ENCODE assay signal across 22 cellular contexts in the genomic region with DNA sequence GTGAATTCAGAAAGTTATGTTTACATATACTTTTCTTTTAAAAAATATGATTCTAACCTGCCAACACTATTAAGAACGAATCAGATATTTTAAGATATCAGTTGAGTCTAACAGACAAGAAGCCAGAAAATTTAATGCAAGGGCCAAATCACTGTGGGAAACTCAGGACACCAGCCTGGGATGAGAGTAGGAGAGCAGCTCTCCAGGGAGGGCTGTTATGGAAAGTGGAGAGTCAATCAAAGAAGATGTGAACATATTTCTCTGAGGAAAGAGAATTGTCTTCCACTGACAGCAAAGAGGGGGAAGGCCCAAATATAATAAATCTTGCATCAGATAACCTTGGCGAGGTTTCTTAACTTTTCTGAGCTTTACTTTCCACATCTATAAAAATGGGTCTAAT.
DNase-seq lines count a peak whose midpoint lies in the region; ATAC-seq, FAIRE-seq and TF ChIP-seq lines count a peak whose summit lies in the region.
"Had no signal": no experiment of that assay in that cellular context is flagged by ENCODE, and none has a peak within 500 bp of the region (broad histone marks: within the 10 kb centered on the region; RNA-seq: fewer than 3 reads in every experiment).

No MANE protein-coding gene starts in this region.

- WGBS in right cardiac atrium = 51% methylated on average over 2 of the region's 2 CpGs

- no peaks in the 10 kb centered on the region for H3K36me3 ChIP-seq in left ventricle myocardium inferior
- H3K36me3 ChIP-seq: BE2C had no signal

- DNase-seq in activated T-cell treated with anti-CD3 and anti-CD28 coated beads, Interleukin-2, amount 50 U/mL, for 72 hours = no peak
- DNase-seq in activated T-cell treated with anti-CD3 and anti-CD28 coated beads, Interleukin-2, amount 50 U/mL, for 48 hours = no peak
- DNase-seq in left ventricle myocardium inferior (no peak), right cardiac atrium (no peak), naive B cell (no peak), MV-4-11 (lab: John Stamatoyannopoulos, UW) (no peak), frontal cortex (ENCODE audit: low spot score in 2 of 2) (no peak)
- no peak for DNase-seq in stimulated activated CD4-positive, alpha-beta T cell treated with anti-CD3 and anti-CD28 coated beads, Interleukin-12 subunit alpha, Interleukin-12 subunit beta, amount 100 ng/mL, for 4 hours
- DNase-seq: BE2C, GOT3, IMR-90, NCI-H1417 treated with DMSO at 0.1 percent for 48 hours, NCI-H187 treated with DMSO at 0.1 percent for 48 hours, NCI-H2227 treated with DMSO at 0.1 percent for 48 hours, NCI-H510A treated with DMSO at 0.1 percent for 48 hours, NCI-H82, OCI-M1 had no signal

- no peaks in the 10 kb centered on the region for H3K9me3 Mint-ChIP-seq in activated T-cell treated with anti-CD3 and anti-CD28 coated beads, Interleukin-2, amount 50 U/mL, for 72 hours
- peaks cover 0 to 2% (median 0%) of the 10 kb centered on the region in 7 donors for H3K9me3 Mint-ChIP-seq in naive B cell

- peak overlapping the region; percentile 4 for H3K27ac Mint-ChIP-seq in activated T-cell treated with anti-CD3 and anti-CD28 coated beads, Interleukin-2, amount 50 U/mL, for 72 hours
- peak overlapping the region in 4 of 6 donors; percentile 18 to 53 (median 34) for H3K27ac Mint-ChIP-seq in naive B cell

- no peak overlapping the region for H3K4me3 Mint-ChIP-seq in activated T-cell treated with anti-CD3 and anti-CD28 coated beads, Interleukin-2, amount 50 U/mL, for 72 hours
- no peak overlapping the region for H3K4me3 Mint-ChIP-seq in naive B cell

- H3K9me3 ChIP-seq in left ventricle myocardium inferior (replicated peaks) (no peaks in the 10 kb centered on the region), right cardiac atrium (ENCODE audit: control insufficient read depth, low read length) (no peaks in the 10 kb centered on the region)
- H3K9me3 ChIP-seq: BE2C had no signal

- H3K4me3 ChIP-seq in left ventricle myocardium inferior (no peak overlapping the region), right cardiac atrium (ENCODE audit: low read length) (no peak overlapping the region)

- no peak for TF ChIP-seq CTCF in left ventricle myocardium inferior (IDR thresholded peaks at IDR 0.05; ENCODE audit: borderline replicate concordance)

- no peak for FAIRE-seq in frontal cortex (lab: Jason Lieb, UNC)
- FAIRE-seq: D721Med, GM12892, GM18507, HTR-8/SVneo had no signal

- intact Hi-C loops in left ventricle myocardium inferior (cut with micrococcal nuclease) = no loop called here
- intact Hi-C loops in right cardiac atrium (cut with DNase I) = no loop called here

- no peaks in the 10 kb centered on the region for H3K4me1 Mint-ChIP-seq in activated T-cell treated with anti-CD3 and anti-CD28 coated beads, Interleukin-2, amount 50 U/mL, for 72 hours (ENCODE audit: low read depth)
- H3K4me1 Mint-ChIP-seq in naive B cell = peaks cover 0 to 4% (median 0%) of the 10 kb centered on the region in 3 donors

- H3K27ac ChIP-seq in left ventricle myocardium inferior (replicated peaks) (peak overlapping the region; percentile 76), right cardiac atrium (ENCODE audit: low read length) (no peak overlapping the region)

- peaks cover 0 to 8% of the 10 kb centered on the region in 2 donors for H3K36me3 Mint-ChIP-seq in activated T-cell treated with anti-CD3 and anti-CD28 coated beads, Interleukin-2, amount 50 U/mL, for 72 hours (ENCODE audit: insufficient read depth in 2 of 2)
- peaks cover 26 to 33% of the 10 kb centered on the region in 2 donors for H3K36me3 Mint-ChIP-seq in naive B cell

- H3K27me3 ChIP-seq in left ventricle myocardium inferior (ENCODE audit: low read depth) (no peaks in the 10 kb centered on the region), right cardiac atrium (ENCODE audit: control insufficient read depth, insufficient read depth) (no peaks in the 10 kb centered on the region)
- H3K27me3 ChIP-seq: BE2C had no signal

- H3K27me3 Mint-ChIP-seq in activated T-cell treated with anti-CD3 and anti-CD28 coated beads, Interleukin-2, amount 50 U/mL, for 72 hours (ENCODE audit: low read depth) = no peaks in the 10 kb centered on the region
- no peaks in the 10 kb centered on the region for H3K27me3 Mint-ChIP-seq in naive B cell

- H3K4me1 ChIP-seq in left ventricle myocardium inferior (peaks cover 4% of the 10 kb centered on the region), right cardiac atrium (ENCODE audit: control insufficient read depth, insufficient read depth, low read length) (no peaks in the 10 kb centered on the region)
- H3K4me1 ChIP-seq: BE2C had no signal

- no peak for ATAC-seq in activated T-cell treated with anti-CD3 and anti-CD28 coated beads, Interleukin-2, amount 50 U/mL, for 72 hours (replicated peaks in 1 of 2)
- ATAC-seq in right cardiac atrium (no peak), naive B cell (ENCODE audit: low read depth in 2 of 2) (no peak)
- ATAC-seq: HCT116 had no signal
